ENCODE assay signal across 8 cellular contexts in the genomic region with DNA sequence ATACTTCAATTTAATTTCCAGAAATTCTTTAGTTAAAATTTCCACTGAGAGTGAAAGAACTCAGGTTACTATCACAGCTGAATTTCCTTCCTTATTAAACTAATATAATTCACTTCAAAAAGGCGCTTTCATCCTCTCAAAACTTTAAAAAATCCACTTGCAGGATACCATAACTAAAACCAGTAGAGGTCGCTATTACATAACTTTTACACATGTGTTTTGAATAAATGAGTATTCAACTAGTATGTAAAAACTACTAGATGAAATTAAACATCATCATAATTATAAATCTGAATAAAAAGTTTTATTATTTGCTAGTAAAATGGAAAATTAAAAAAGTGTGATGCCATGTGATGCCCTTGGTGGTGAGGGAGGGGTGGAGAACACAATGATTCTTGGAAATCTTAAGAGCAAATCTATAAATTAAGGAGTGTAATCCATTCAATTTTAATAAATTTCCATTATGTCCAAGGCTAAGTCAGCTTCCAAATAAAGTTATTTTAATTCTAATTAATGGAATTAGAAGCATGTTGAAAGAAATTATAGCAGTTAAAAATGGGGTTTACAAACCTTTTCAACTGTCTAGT.
DNase-seq lines count a peak whose midpoint lies in the region; ATAC-seq and TF ChIP-seq lines count a peak whose summit lies in the region.

No MANE protein-coding gene starts in this region.

- no peak for ATAC-seq in GM18519 (IDR thresholded peaks at IDR 0.05; ENCODE audit: low FRiP score, unreplicated experiment)
- ATAC-seq in HG03139 (IDR thresholded peaks at IDR 0.05; ENCODE audit: unreplicated experiment), result no peak

- no peaks in the 10 kb centered on the region for H3K36me3 ChIP-seq in OCI-LY3 (replicated peaks; ENCODE audit: low read depth, low read length)

- no peaks in the 10 kb centered on the region for H4K20me1 ChIP-seq in OCI-LY3 (ENCODE audit: insufficient read depth, low read length)

- TF ChIP-seq CTCF in OCI-LY3 (IDR thresholded peaks at IDR 0.05; ENCODE audit: low read depth, low read length) (peak; percentile 88), nephron (IDR thresholded peaks at IDR 0.05; ENCODE audit: unreplicated experiment in 3 of 3) (peak; percentile 60 to 83 (median 66))

- H3K9me3 ChIP-seq in OCI-LY3 (ENCODE audit: insufficient read depth, low read length), result no peaks in the 10 kb centered on the region

- no peak overlapping the region for H3K4me2 ChIP-seq in OCI-LY3 (ENCODE audit: low read length)

- H3K27ac ChIP-seq in OCI-LY3 (ENCODE audit: low read length), result no peak overlapping the region

- H3K9me3 Mint-ChIP-seq in nephron, result no peaks in the 10 kb centered on the region

- no peak overlapping the region for H2AFZ ChIP-seq in OCI-LY3 (ENCODE audit: low read depth, low read length)

- H3K27me3 ChIP-seq in OCI-LY3 (ENCODE audit: low read depth, low read length), result no peaks in the 10 kb centered on the region

- H3K4me3 Mint-ChIP-seq in nephron, result no peak overlapping the region

- H3K27me3 Mint-ChIP-seq in nephron (ENCODE audit: low read depth), result no peaks in the 10 kb centered on the region

- no peak overlapping the region for H3K4me3 ChIP-seq in OCI-LY3 (ENCODE audit: low read length)

- no peaks in the 10 kb centered on the region for H3K79me2 ChIP-seq in OCI-LY3 (ENCODE audit: low read length)

- H3K27ac Mint-ChIP-seq in nephron, result no peak overlapping the region

- peaks cover 14% of the 10 kb centered on the region for H3K36me3 Mint-ChIP-seq in nephron (ENCODE audit: low read depth)

- no peaks in the 10 kb centered on the region for H3K4me1 ChIP-seq in OCI-LY3 (ENCODE audit: low read length)

- peak; percentile 68 for DNase-seq in DMS53 (lab: John Stamatoyannopoulos, UW)
- DNase-seq in HuH-7.5 (ENCODE audit: low spot score), result peak; percentile 12
- peak; percentile 73 for DNase-seq in dermis blood vessel endothelial cell
- no peak for DNase-seq in islet precursor cell

- no peak overlapping the region for H3K9ac ChIP-seq in OCI-LY3 (ENCODE audit: low read length)

- no peaks in the 10 kb centered on the region for H3K4me1 Mint-ChIP-seq in nephron
